Comparison of ENCODE assay signal across 8 cellular contexts in the genomic region with DNA sequence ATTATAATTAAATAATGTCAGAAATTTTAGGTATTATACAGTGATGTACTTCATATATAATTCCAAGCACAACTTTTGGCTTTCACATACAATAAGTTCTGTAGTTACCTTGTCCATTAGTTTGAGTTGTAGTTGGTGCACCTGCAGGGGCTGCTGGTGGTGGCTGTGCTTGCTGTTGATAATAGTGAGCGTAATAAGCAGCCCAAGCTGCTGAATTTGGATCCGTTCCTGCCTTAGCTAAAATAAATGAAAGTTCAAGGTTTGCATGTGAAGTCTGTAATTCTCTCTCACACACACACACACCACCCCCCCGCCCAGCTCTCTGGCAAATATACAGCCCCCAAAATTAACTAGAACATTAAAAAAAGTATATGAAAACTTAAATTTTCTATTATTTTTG.
"Had no signal": no experiment of that assay in that cellular context is flagged by ENCODE, and none has a peak within 500 bp of the region (broad histone marks: within the 10 kb centered on the region; RNA-seq: fewer than 3 reads in every experiment).

No MANE protein-coding gene starts in this region.

- DNase-seq: IMR-90, KBM-7, KG1 had no signal

- FAIRE-seq: HepG2, HTR-8/SVneo, K562 had no signal

- H3K9ac ChIP-seq: KMS-11 had no signal

- H3K4me3 ChIP-seq: K562 had no signal

- ATAC-seq: HepG2, K562 had no signal

- H3K4me2 ChIP-seq: KMS-11 had no signal

- H3K27ac ChIP-seq: HL-60, KMS-11 had no signal
